Comparison of ENCODE assay signal across 11 cellular contexts in the genomic region with DNA sequence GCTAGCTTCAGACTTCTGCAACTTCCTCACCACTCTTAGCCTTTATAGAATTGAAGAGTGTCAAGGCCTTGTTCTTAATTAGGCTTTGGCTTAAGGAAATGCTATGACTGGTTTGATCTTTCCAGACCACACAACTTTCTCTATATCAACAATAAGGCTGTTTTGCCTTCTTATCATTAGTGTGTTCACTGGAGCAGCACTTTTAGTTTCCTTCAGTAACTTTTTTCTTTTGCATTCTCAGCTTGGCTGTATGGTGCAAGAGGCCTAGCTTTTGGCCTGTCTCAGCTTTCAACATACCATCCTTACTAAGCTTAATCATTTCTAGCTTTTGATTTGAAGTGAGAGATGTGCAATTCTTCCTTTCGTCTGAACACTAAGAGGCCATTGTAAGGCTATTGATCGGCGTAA.
A peak's percentile ranks its signal among the peaks of the same experiment; 100 is the strongest.
DNase-seq lines count a peak whose midpoint lies in the region; ATAC-seq lines count a peak whose summit lies in the region.
"Had no signal": no experiment of that assay in that cellular context is flagged by ENCODE, and none has a peak within 500 bp of the region (broad histone marks: within the 10 kb centered on the region; RNA-seq: fewer than 3 reads in every experiment).

No MANE protein-coding gene starts in this region.

- ATAC-seq in GM18511 (IDR thresholded peaks at IDR 0.05; ENCODE audit: unreplicated experiment) (peak; percentile 95), GM21528 (IDR thresholded peaks at IDR 0.05; ENCODE audit: low FRiP score, unreplicated experiment) (peak; percentile 86), HG03460 (IDR thresholded peaks at IDR 0.05; ENCODE audit: unreplicated experiment) (peak; percentile 77)
- ATAC-seq: gastroesophageal sphincter had no signal

- DNase-seq in iris pigment epithelial cell (ENCODE audit: low read depth) (peak; percentile 70), NCI-H226 (no peak), OCI-M1 (lab: John Stamatoyannopoulos, UW) (no peak), T-helper 9 cell (no peak), NCI-H510A (lab: John Stamatoyannopoulos, UW) (no peak)
- DNase-seq: activated CD8-positive, alpha-beta memory T cell treated with anti-CD3 and anti-CD28 coated beads, Interleukin-2, amount 50 U/mL, for 4 hours; NCI-H446 treated with DMSO at 0.1 percent for 48 hours had no signal
